8 cellular contexts compared by ENCODE assay signal in the genomic region with DNA sequence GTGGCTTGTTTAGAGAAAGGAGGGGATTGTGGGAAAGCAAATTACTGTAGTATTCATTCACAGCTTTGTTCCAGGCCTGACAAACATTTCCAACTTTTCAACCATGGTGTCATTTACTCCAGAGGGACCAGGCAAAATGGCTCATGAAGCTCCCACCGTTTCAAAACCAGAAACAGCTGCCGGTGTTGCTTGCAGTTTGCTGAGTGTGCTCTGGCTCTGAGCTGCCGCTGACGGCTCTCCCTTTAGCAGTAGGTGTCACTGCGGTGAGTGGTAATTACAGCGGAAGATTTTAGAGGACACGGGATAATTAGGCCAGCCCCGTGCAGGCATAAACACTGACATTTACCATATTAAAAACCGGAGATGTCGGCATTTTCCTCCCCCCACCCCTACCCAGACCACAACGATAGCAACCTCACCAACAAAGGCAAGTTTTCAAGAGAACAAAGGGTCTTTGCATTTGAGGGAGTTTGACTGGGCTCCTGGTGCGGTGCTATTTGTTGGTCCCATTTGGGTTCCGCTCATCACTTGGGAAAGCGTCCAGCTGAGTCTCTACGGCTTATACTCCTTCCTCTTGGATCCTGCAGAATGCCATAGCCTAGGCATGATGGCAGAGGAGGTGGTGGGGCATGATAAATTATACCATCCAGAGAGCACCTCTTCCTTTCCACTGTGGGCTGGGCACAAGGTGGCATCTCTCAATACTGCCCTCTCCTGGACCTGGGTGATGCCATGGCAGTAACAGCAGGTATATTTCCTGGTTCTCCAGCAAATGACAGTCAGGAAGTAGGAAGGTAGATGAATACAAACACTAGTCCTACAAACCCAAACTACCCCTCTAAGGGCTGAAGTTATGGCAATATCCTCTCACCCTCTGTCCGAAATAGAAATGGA.
DNase-seq lines count a peak whose midpoint lies in the region; ATAC-seq and TF ChIP-seq lines count a peak whose summit lies in the region.

No MANE protein-coding gene starts in this region.

- peak; percentile 46 for TF ChIP-seq CTCF in KMS-11 (conservative IDR thresholded peaks at IDR 0.05; ENCODE audit: low read depth, low read length)

- H3K4me3 Mint-ChIP-seq in immature natural killer cell, result peak overlapping the region; percentile 6 to 60 (median 29)

- no peaks in the 10 kb centered on the region for H3K36me3 Mint-ChIP-seq in immature natural killer cell

- H3K9me3 Mint-ChIP-seq in immature natural killer cell, result peaks cover 0 to 3% (median 0%) of the 10 kb centered on the region in 6 donors

- H3K4me3 ChIP-seq in KMS-11 (IDR thresholded peaks at IDR 0.05; ENCODE audit: insufficient read depth, low read depth, low read length), result no peak overlapping the region

- H3K27me3 Mint-ChIP-seq in immature natural killer cell (ENCODE audit: low read depth in 3 of 3), result peaks cover 0 to 3% (median 2%) of the 10 kb centered on the region in 3 donors

- H3K4me1 ChIP-seq in KMS-11 (ENCODE audit: low read depth, poor library complexity, severe bottlenecking), result no peaks in the 10 kb centered on the region

- peaks cover 0 to 13% of the 10 kb centered on the region in 2 donors for H3K4me1 Mint-ChIP-seq in immature natural killer cell

- no peaks in the 10 kb centered on the region for H3K79me2 ChIP-seq in KMS-11 (ENCODE audit: insufficient read depth, low read depth)

- no peak overlapping the region for H2AFZ ChIP-seq in KMS-11 (ENCODE audit: low read depth)

- ATAC-seq in activated CD4-positive, CD25-positive, alpha-beta regulatory T cell treated with anti-CD3 and anti-CD28 coated beads, Interleukin-2, amount 50 U/mL, for 24 hours, result no peak
- ATAC-seq in HG02938 (IDR thresholded peaks at IDR 0.05; ENCODE audit: unreplicated experiment) (no peak), GM21576 (IDR thresholded peaks at IDR 0.05; ENCODE audit: unreplicated experiment) (no peak)

- no peaks in the 10 kb centered on the region for H4K20me1 ChIP-seq in KMS-11 (ENCODE audit: insufficient read depth)

- no peaks in the 10 kb centered on the region for H3K36me3 ChIP-seq in KMS-11 (ENCODE audit: insufficient read depth)

- H3K27ac ChIP-seq in KMS-11, result no peak overlapping the region

- H3K4me2 ChIP-seq in KMS-11, result no peak overlapping the region

- H3K27ac Mint-ChIP-seq in immature natural killer cell, result peak overlapping the region in 1 of 6 donors; percentile 63

- H3K9ac ChIP-seq in KMS-11, result no peak overlapping the region

- DNase-seq in D341Med (ENCODE audit: low spot score), result peak; percentile 54
- DNase-seq in SW480 (ENCODE audit: low spot score), result peak; percentile 58
- DNase-seq in immature natural killer cell, result peak in 1 of 3 donors; percentile 2
- no peak for DNase-seq in GM03348 (ENCODE audit: low spot score)

- no peaks in the 10 kb centered on the region for H3K27me3 ChIP-seq in KMS-11 (ENCODE audit: insufficient read depth, low read depth)
